In the genomic region with DNA sequence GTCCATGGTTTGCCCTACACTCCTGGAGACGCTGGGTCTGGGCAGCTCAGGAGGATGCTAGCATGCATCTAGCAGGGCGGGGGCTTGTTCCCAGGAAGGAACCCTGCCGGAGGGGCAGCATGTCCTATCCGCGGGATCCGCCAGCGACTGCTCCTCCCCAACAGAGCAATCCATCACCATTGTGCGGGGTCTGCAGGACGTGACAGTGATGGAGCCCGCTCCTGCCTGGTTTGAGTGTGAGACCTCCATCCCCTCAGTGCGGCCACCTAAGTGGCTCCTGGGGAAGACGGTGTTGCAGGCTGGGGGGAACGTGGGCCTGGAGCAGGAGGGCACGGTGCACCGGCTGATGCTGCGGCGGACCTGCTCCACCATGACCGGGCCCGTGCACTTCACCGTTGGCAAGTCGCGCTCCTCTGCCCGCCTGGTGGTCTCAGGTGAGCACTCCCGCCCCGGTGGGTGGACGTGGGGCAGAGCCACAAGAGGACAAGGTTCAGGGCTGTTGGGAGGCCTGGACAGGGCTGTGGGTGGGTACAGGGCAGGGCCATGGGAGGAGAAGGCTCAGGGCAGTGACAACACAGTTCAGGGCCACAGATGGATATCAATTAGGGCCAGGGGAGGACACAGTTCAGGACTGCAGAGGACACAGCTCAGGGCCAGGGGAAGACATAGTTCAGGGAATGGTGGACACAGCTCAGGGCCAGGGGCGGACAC, we compare ENCODE assay signal across 23 cellular contexts.
DNase-seq lines count a peak whose midpoint lies in the region; ATAC-seq and TF ChIP-seq lines count a peak whose summit lies in the region.
"Had no signal": no experiment of that assay in that cellular context is flagged by ENCODE, and none has a peak within 500 bp of the region (broad histone marks: within the 10 kb centered on the region; RNA-seq: fewer than 3 reads in every experiment).

No MANE protein-coding gene starts in this region.

- no peak overlapping the region for H3K4me3 ChIP-seq in heart right ventricle
- H3K4me3 ChIP-seq: BLaER1 treated with 17β-estradiol and CSF1 and Interleukin-3, amounts not matched to agents 10 nM and 100 nM; HAP-1; left ventricle myocardium inferior; stomach; upper lobe of left lung had no signal

- H3K4me1 ChIP-seq in heart right ventricle: peaks cover 0 to 28% (median 13%) of the 10 kb centered on the region in 9 donors

- DNase-seq in cardiac septum (ENCODE audit: low spot score): peak; percentile 72
- no peak for DNase-seq in heart right ventricle
- DNase-seq in islet precursor cell: peak; percentile 49
- DNase-seq in omental fat pad (ENCODE audit: low spot score): peak; percentile 13
- no peak for DNase-seq in HT-29 (ENCODE audit: low spot score)
- DNase-seq in stimulated activated CD4-positive, alpha-beta T cell treated with anti-CD3 and anti-CD28 coated beads, Interleukin-2, amount 100 ng/mL, for 48 hours: no peak
- no peak for DNase-seq in inferior parietal cortex (ENCODE audit: extremely low spot score)
- DNase-seq: activated CD4-positive, alpha-beta T cell treated with anti-CD3 and anti-CD28 coated beads, Interleukin-2, amount 10 ng/mL, durations not matched to agents 24 days and 14 days; DMS79 treated with DMSO at 0.1 percent for 48 hours; effector CD8-positive, alpha-beta T cell; foreskin fibroblast; NCI-H1092 treated with DMSO at 0.1 percent for 48 hours; NCI-H2029 treated with DMSO at 0.1 percent for 48 hours; NCI-H226; nephron progenitor cell; stimulated activated CD8-positive, alpha-beta memory T cell treated with anti-CD3 and anti-CD28 coated beads, Interleukin-4, amount 100 ng/mL, for 48 hours; stomach had no signal

- H3K36me3 ChIP-seq in heart right ventricle: peaks cover 0 to 96% (median 36%) of the 10 kb centered on the region in 9 donors
- H3K36me3 ChIP-seq: HAP-1 had no signal

- WGBS in heart right ventricle, 2 donors: 93 to 95% methylated on average over 27 of the region's 27 CpGs

- TF ChIP-seq CTCF in heart right ventricle (IDR thresholded peaks at IDR 0.05) (no peak), omental fat pad (IDR thresholded peaks at IDR 0.05) (no peak)

- ATAC-seq in heart right ventricle: no peak
- no peak for ATAC-seq in omental fat pad (ENCODE audit: low FRiP score)
- no peak for ATAC-seq in HG03378 (IDR thresholded peaks at IDR 0.05; ENCODE audit: unreplicated experiment)
- ATAC-seq: SK-N-SH treated with all-trans-retinoic acid at 6 μM for 48 hours had no signal

- no peak overlapping the region for H3K27ac ChIP-seq in heart right ventricle
- H3K27ac ChIP-seq: BLaER1 treated with 17β-estradiol and CSF1 and Interleukin-3, amounts not matched to agents 10 nM and 100 nM; left ventricle myocardium inferior; stomach; upper lobe of left lung had no signal

- intact Hi-C loops in cardiac septum (cut with DNase I): no loop called here
- intact Hi-C loops in heart right ventricle (cut with DNase I): loop anchor here in 1 of 10 donors (10.0 kb wide), 1 partner anchor 126 kb away; a partner anchor contains a TSS

- H3K9me3 ChIP-seq in heart right ventricle: no peaks in the 10 kb centered on the region
- H3K9me3 ChIP-seq: BLaER1 treated with 17β-estradiol and CSF1 and Interleukin-3, amounts not matched to agents 10 nM and 100 nM; HAP-1; left ventricle myocardium inferior; stomach; upper lobe of left lung had no signal

- H3K27me3 ChIP-seq in heart right ventricle: no peaks in the 10 kb centered on the region
- H3K27me3 ChIP-seq: BLaER1 treated with 17β-estradiol and CSF1 and Interleukin-3, amounts not matched to agents 10 nM and 100 nM; stomach; upper lobe of left lung had no signal

Comparison
In these comparisons a context has a peak if more than half of its experiments do, and no peak if none do; other contexts are left out.
1. DNase-seq: peak in cardiac septum (single experiment), islet precursor cell (single experiment) and omental fat pad (single experiment); none in heart right ventricle (0 of 2), HT-29 (single experiment), stimulated activated CD4-positive, alpha-beta T cell treated with anti-CD3 and anti-CD28 coated beads, Interleukin-2, amount 100 ng/mL, for 48 hours (0 of 2) and inferior parietal cortex (single experiment).